In genomic region chr1:37480581-37481288, GRCh38 we compare ENCODE assay signal across 10 cellular contexts. TPM values are rescaled to one million over a fixed set of nuclear protein-coding genes. Genes with fewer than 3 reads are reported as not detected.
DNase-seq lines count a peak whose midpoint lies in the region; ATAC-seq and TF ChIP-seq lines count a peak whose summit lies in the region.
"Had no signal": no experiment of that assay in that cellular context is flagged by ENCODE, and none has a peak within 500 bp of the region (broad histone marks: within the 10 kb centered on the region; RNA-seq: fewer than 3 reads in every experiment).

No MANE protein-coding gene starts in this region.

- intact Hi-C loops in Calu3 (cut with micrococcal nuclease; ENCODE audit: unreplicated experiment) (no loop called here), gastrocnemius medialis (cut with DNase I; ENCODE audit: low total_unique reads) (no loop called here)

- POLR2A ChIA-PET in T-cell (lab: Charles Lee): interaction anchor here in 1 of 2 donors (0.6 kb wide), 2 partner anchors 14 kb away, joined by 3 to 4 read pairs; no protein-coding TSS in a partner anchor

- peaks cover 36% of the 10 kb centered on the region for H3K4me1 Mint-ChIP-seq in Calu3 (ENCODE audit: low read depth, unreplicated experiment)
- peaks cover 48 to 52% (median 50%) of the 10 kb centered on the region in 3 donors for H3K4me1 Mint-ChIP-seq in T-cell
- H3K4me1 Mint-ChIP-seq in neural progenitor cell: peaks cover 23% of the 10 kb centered on the region

- H3K79me2 ChIP-seq in neural progenitor cell (ENCODE audit: low read depth): no peaks in the 10 kb centered on the region

- H3K9ac ChIP-seq in neural progenitor cell: no peak overlapping the region

- H2AFZ ChIP-seq in neural progenitor cell (replicated peaks): no peak overlapping the region

- no peak for TF ChIP-seq POLR2A in gastrocnemius medialis (IDR thresholded peaks at IDR 0.05)

- peaks cover 3% of the 10 kb centered on the region for H4K20me1 ChIP-seq in neural progenitor cell (ENCODE audit: low read depth)

- H3K4me3 Mint-ChIP-seq in Calu3 (ENCODE audit: low read depth, unreplicated experiment): peak overlapping the region; percentile 90
- H3K4me3 Mint-ChIP-seq in T-cell: peak overlapping the region; percentile 92 to 98 (median 95)
- H3K4me3 Mint-ChIP-seq in neural progenitor cell: no peak overlapping the region

- H3K9me3 ChIP-seq in gastrocnemius medialis: no peaks in the 10 kb centered on the region
- H3K9me3 ChIP-seq in neural progenitor cell (ENCODE audit: low read depth): no peaks in the 10 kb centered on the region

- CTCF ChIA-PET in Calu3 (lab: Charles Lee): no interaction called here
- CTCF ChIA-PET in T-cell (lab: Charles Lee): no interaction called here

- H3K36me3 ChIP-seq in gastrocnemius medialis: peaks cover 3 to 54% of the 10 kb centered on the region in 2 donors
- H3K36me3 ChIP-seq in neural progenitor cell: no peaks in the 10 kb centered on the region

- H3K27ac Mint-ChIP-seq in Calu3 (ENCODE audit: unreplicated experiment) (peak overlapping the region; percentile 100), T-cell (peak overlapping the region; percentile 97 to 100), neural progenitor cell (no peak overlapping the region)

- DNase-seq in Calu3 (no peak), T-cell (no peak), epithelial cell of prostate (ENCODE audit: low read depth, low spot score) (no peak), gastrocnemius medialis (no peak), HT-29 (ENCODE audit: low spot score) (no peak), NCI-H2196 (lab: John Stamatoyannopoulos, UW; ENCODE audit: unreplicated experiment) (no peak), neural progenitor cell (ENCODE audit: low spot score) (no peak)
- DNase-seq: EL, foreskin fibroblast had no signal

- no peak overlapping the region for H3K4me2 ChIP-seq in neural progenitor cell

- H3K27me3 ChIP-seq in gastrocnemius medialis: no peaks in the 10 kb centered on the region
- no peaks in the 10 kb centered on the region for H3K27me3 ChIP-seq in neural progenitor cell

- ATAC-seq in T-cell (replicated peaks in 1 of 4) (no peak), gastrocnemius medialis (no peak), HG03439 (IDR thresholded peaks at IDR 0.05; ENCODE audit: unreplicated experiment) (no peak)

- H3K4me1 ChIP-seq in gastrocnemius medialis (peaks cover 53 to 56% of the 10 kb centered on the region in 2 donors), neural progenitor cell (no peaks in the 10 kb centered on the region)

- TF ChIP-seq CTCF in Calu3 (IDR thresholded peaks at IDR 0.05; ENCODE audit: unreplicated experiment) (no peak), gastrocnemius medialis (IDR thresholded peaks at IDR 0.05 in 4 of 5, conservative IDR thresholded peaks at IDR 0.05 in 1 of 5) (no peak), neural progenitor cell (IDR thresholded peaks at IDR 0.05) (no peak)

- no peaks in the 10 kb centered on the region for H3F3A ChIP-seq in neural progenitor cell (ENCODE audit: low read depth)

- H3K27me3 Mint-ChIP-seq in Calu3 (ENCODE audit: unreplicated experiment) (no peaks in the 10 kb centered on the region), T-cell (no peaks in the 10 kb centered on the region), neural progenitor cell (ENCODE audit: insufficient read depth, low read depth) (peaks cover 3% of the 10 kb centered on the region)

- no TSS peak for BruUV-seq in Calu3 (replicated peaks; lab: Mats Ljungman, UMichigan)

- H3K4me3 ChIP-seq in gastrocnemius medialis: peak overlapping the region in 1 of 4 donors; percentile 64
- H3K4me3 ChIP-seq in neural progenitor cell: no peak overlapping the region

- in situ Hi-C loops in gastrocnemius medialis (cut with MboI; ENCODE audit: low sequenced_read_pairs in 4 of 4): no loop called here

- H3K36me3 Mint-ChIP-seq in Calu3 (ENCODE audit: insufficient read depth, unreplicated experiment): peaks cover 97% of the 10 kb centered on the region
- peaks cover 48% of the 10 kb centered on the region for H3K36me3 Mint-ChIP-seq in T-cell
- no peaks in the 10 kb centered on the region for H3K36me3 Mint-ChIP-seq in neural progenitor cell

- H3K9me3 Mint-ChIP-seq in Calu3 (ENCODE audit: low read depth, unreplicated experiment) (no peaks in the 10 kb centered on the region), T-cell (no peaks in the 10 kb centered on the region), neural progenitor cell (no peaks in the 10 kb centered on the region)

- H3K27ac ChIP-seq in epithelial cell of prostate (peak overlapping the region; percentile 99), gastrocnemius medialis (peak overlapping the region; percentile 89 to 98 (median 97)), neural progenitor cell (no peak overlapping the region)

RNA-seq across cellular contexts. Expression of gene ZC3H12A, which starts 6.4 kb away (rescaled TPM):
- total RNA-seq in Calu3 (2022) (64.4 and 94.1 TPM in 2 replicates), T-cell (100 to 1,000 TPM in 2 of 5 donors, 10 to 100 TPM in 3; 49.5 to 131 (median 53.5) TPM), gastrocnemius medialis (10 to 100 TPM in 1 of 4 donors, 1 to 10 TPM in 3; 5.3 to 27.1 (median 8.6) TPM), neural progenitor cell (ENCODE audit: low replicate concordance) (1.2 and 3.5 TPM in 2 replicates)
- total RNA-seq in HT-29 (2014; rRNA removed; shearing (Covaris generic)): 99.3 and 105 TPM in 2 replicates

RNA-seq across cellular contexts. Expression of gene MEAF6, which starts 33.8 kb away (rescaled TPM):
- total RNA-seq in Calu3 (2022) (60.1 and 70.8 TPM in 2 replicates), T-cell (10 to 100 TPM; 54.0 to 86.3 (median 84.9) TPM), gastrocnemius medialis (10 to 100 TPM; 72.1 to 81.0 (median 74.5) TPM), neural progenitor cell (ENCODE audit: low replicate concordance) (83.4 and 127 TPM in 2 replicates)
- total RNA-seq in HT-29 (2014; rRNA removed; shearing (Covaris generic)): 23.5 and 52.8 TPM in 2 replicates
